9 cellular contexts compared by ENCODE assay signal in genomic region chr3:156677120-156677479, GRCh38. TPM values are rescaled to one million over a fixed set of nuclear protein-coding genes. Genes with fewer than 3 reads are reported as not detected.
DNase-seq lines count a peak whose midpoint lies in the region; ATAC-seq, FAIRE-seq and TF ChIP-seq lines count a peak whose summit lies in the region.
"Had no signal": no experiment of that assay in that cellular context is flagged by ENCODE, and none has a peak within 500 bp of the region (broad histone marks: within the 10 kb centered on the region; RNA-seq: fewer than 3 reads in every experiment).

No MANE protein-coding gene starts in this region.

- peaks cover 14% of the 10 kb centered on the region for H4K20me1 ChIP-seq in endothelial cell of umbilical vein (replicated peaks; ENCODE audit: control insufficient read depth, extremely low read depth, insufficient read depth, low read length)

- peaks cover 4% of the 10 kb centered on the region for H3K36me3 Mint-ChIP-seq in T-helper 17 cell (ENCODE audit: low read depth)
- H3K36me3 Mint-ChIP-seq in stimulated activated effector memory CD8-positive, alpha-beta T cell treated with anti-CD3 and anti-CD28 coated beads, Interleukin-12 subunit alpha, Interleukin-12 subunit beta, amount 100 ng/mL, for 72 hours: peaks cover 80% of the 10 kb centered on the region

- FAIRE-seq in endothelial cell of umbilical vein (lab: Jason Lieb, UNC): peak; percentile 47

- no peaks in the 10 kb centered on the region for H3K9me3 Mint-ChIP-seq in stimulated activated effector memory CD8-positive, alpha-beta T cell treated with anti-CD3 and anti-CD28 coated beads, Interleukin-12 subunit alpha, Interleukin-12 subunit beta, amount 100 ng/mL, for 72 hours

- H3K4me1 Mint-ChIP-seq in T-helper 17 cell: peaks cover 59% of the 10 kb centered on the region
- peaks cover 77% of the 10 kb centered on the region for H3K4me1 Mint-ChIP-seq in stimulated activated effector memory CD8-positive, alpha-beta T cell treated with anti-CD3 and anti-CD28 coated beads, Interleukin-12 subunit alpha, Interleukin-12 subunit beta, amount 100 ng/mL, for 72 hours

- H3K27ac ChIP-seq in endothelial cell of umbilical vein (ENCODE audit: insufficient read depth, low read depth, low read length): no peak overlapping the region

- H2AFZ ChIP-seq in endothelial cell of umbilical vein (ENCODE audit: low read depth, low read length): no peak overlapping the region

- POLR2A ChIA-PET in endothelial cell of umbilical vein (lab: Charles Lee): no interaction called here

- no peak overlapping the region for H3K9ac ChIP-seq in endothelial cell of umbilical vein (replicated peaks; ENCODE audit: extremely low read depth, insufficient read depth, low read length)

- no TSS peak for BruUV-seq in endothelial cell of umbilical vein (replicated peaks; lab: Mats Ljungman, UMichigan)

- CTCF ChIA-PET in endothelial cell of umbilical vein (lab: Charles Lee): interaction anchor here (2.2 to 4.2 kb wide), 2 partner anchors 12 to 411 kb away, joined by 11 to 47 read pairs; no protein-coding TSS in a partner anchor

- H3K9me1 ChIP-seq in endothelial cell of umbilical vein (replicated peaks; ENCODE audit: control insufficient read depth, extremely low read depth, insufficient read depth, low read length): no peaks in the 10 kb centered on the region

- peak overlapping the region; percentile 94 for H3K27ac Mint-ChIP-seq in T-helper 17 cell
- H3K27ac Mint-ChIP-seq in stimulated activated effector memory CD8-positive, alpha-beta T cell treated with anti-CD3 and anti-CD28 coated beads, Interleukin-12 subunit alpha, Interleukin-12 subunit beta, amount 100 ng/mL, for 72 hours: peak overlapping the region; percentile 92

- H3K36me3 ChIP-seq in endothelial cell of umbilical vein (ENCODE audit: control insufficient read depth in 2 of 2, extremely low read depth in 1 of 2, insufficient read depth in 2 of 2, low read length in 2 of 2): peaks cover 6 to 24% of the 10 kb centered on the region in 2 experiments

- DNase-seq in activated T-cell treated with anti-CD3 and anti-CD28 coated beads for 4 hours: peak; percentile 20
- DNase-seq in activated T-cell treated with anti-CD3 and anti-CD28 coated beads, Interleukin-2, amount 50 U/mL, for 48 hours: no peak
- no peak for DNase-seq in T-helper 17 cell
- DNase-seq in endothelial cell of umbilical vein (ENCODE audit: low read depth, low spot score): no peak
- no peak for DNase-seq in stimulated activated effector memory CD8-positive, alpha-beta T cell treated with anti-CD3 and anti-CD28 coated beads, Interleukin-12 subunit alpha, Interleukin-12 subunit beta, amount 100 ng/mL, for 72 hours (ENCODE audit: low spot score in 2 of 2)
- no peak for DNase-seq in NCI-H1092 (lab: John Stamatoyannopoulos, UW)
- DNase-seq: occipital lobe had no signal

- no peaks in the 10 kb centered on the region for H3K9me3 ChIP-seq in T-helper 17 cell (ENCODE audit: control insufficient read depth, low read length, poor library complexity, severe bottlenecking)
- H3K9me3 ChIP-seq in endothelial cell of umbilical vein (replicated peaks; ENCODE audit: control insufficient read depth, insufficient read depth, low read length): no peaks in the 10 kb centered on the region

- TF ChIP-seq POLR2A in endothelial cell of umbilical vein (IDR thresholded peaks at IDR 0.05; ENCODE audit: low read depth, low read length): no peak

- H3K27me3 ChIP-seq in endothelial cell of umbilical vein (ENCODE audit: control insufficient read depth in 2 of 2, insufficient read depth in 2 of 2, low read length in 2 of 2): no peaks in the 10 kb centered on the region

- dilution Hi-C loops in endothelial cell of umbilical vein (cut with MboI; ENCODE audit: extremely low pct_ligation_motif_present, low sequenced_read_pairs): loop anchor here (25.0 kb wide), 1 partner anchor 460 kb away; no protein-coding TSS in a partner anchor

- peaks cover 76% of the 10 kb centered on the region for H3K79me2 ChIP-seq in endothelial cell of umbilical vein (ENCODE audit: control insufficient read depth, insufficient read depth, low read length)

- peaks cover 52% of the 10 kb centered on the region for H3K4me1 ChIP-seq in endothelial cell of umbilical vein (ENCODE audit: control insufficient read depth, extremely low read depth, insufficient read depth, low read length)

- ATAC-seq in T-helper 17 cell (peak; percentile 23), GM18868 (IDR thresholded peaks at IDR 0.05; ENCODE audit: unreplicated experiment) (no peak), GM18511 (IDR thresholded peaks at IDR 0.05; ENCODE audit: unreplicated experiment) (no peak)
- peak; percentile 52 for ATAC-seq in stimulated activated effector memory CD8-positive, alpha-beta T cell treated with anti-CD3 and anti-CD28 coated beads, Interleukin-12 subunit alpha, Interleukin-12 subunit beta, amount 100 ng/mL, for 72 hours

- no peaks in the 10 kb centered on the region for H3K27me3 Mint-ChIP-seq in T-helper 17 cell

- H3K4me2 ChIP-seq in endothelial cell of umbilical vein (ENCODE audit: insufficient read depth, low read length): peak overlapping the region; percentile 76

- TF ChIP-seq CTCF in endothelial cell of umbilical vein (IDR thresholded peaks at IDR 0.05; ENCODE audit: extremely low read depth in 1 of 2, insufficient read depth in 1 of 2, low read depth in 1 of 2, low read length in 2 of 2): no peak

- intact Hi-C loops in endothelial cell of umbilical vein (cut with micrococcal nuclease): loop anchor here (5.0 kb wide), 1 partner anchor 375 kb away; no protein-coding TSS in a partner anchor

- H3K4me3 ChIP-seq in endothelial cell of umbilical vein (replicated peaks in 1 of 3; ENCODE audit: insufficient read depth in 1 of 3, low read depth in 1 of 3, low read length in 3 of 3): peak overlapping the region in 1 of 3 experiments; percentile 82

- H3K4me3 Mint-ChIP-seq in T-helper 17 cell: peak overlapping the region; percentile 96
- peak overlapping the region; percentile 88 for H3K4me3 Mint-ChIP-seq in stimulated activated effector memory CD8-positive, alpha-beta T cell treated with anti-CD3 and anti-CD28 coated beads, Interleukin-12 subunit alpha, Interleukin-12 subunit beta, amount 100 ng/mL, for 72 hours

TF ChIP-seq in endothelial cell of umbilical vein, 7 proteins besides CTCF, POLR2A, EP300 and RAD21:
- TF ChIP-seq POLR2AphosphoS5 (IDR thresholded peaks at IDR 0.05; ENCODE audit: insufficient read depth, low read depth, low read length) (no peak), MYC (IDR thresholded peaks at IDR 0.05; ENCODE audit: low read depth, low read length) (no peak), JUN (IDR thresholded peaks at IDR 0.05; ENCODE audit: borderline replicate concordance, insufficient read depth, insufficient read length, low read depth) (no peak), FOS (IDR thresholded peaks at IDR 0.05; ENCODE audit: borderline replicate concordance, insufficient read depth, low read length) (no peak)

RNA-seq across cellular contexts. Expression of gene TIPARP, which starts 2.7 kb away (rescaled TPM):
- total RNA-seq in T-helper 17 cell (100 to 1,000 TPM; 126 to 180 TPM), endothelial cell of umbilical vein (20.0 and 21.2 TPM in 2 replicates)
- 8.1 and 9.1 TPM in 2 replicates for polyA plus RNA-seq in endothelial cell of umbilical vein
- polyA plus RNA-seq in endothelial cell of umbilical vein (2011; cell fraction: cytosol; rRNA removed): 11.8 and 13.5 TPM in 2 replicates
- 21.4 and 21.9 TPM in 2 replicates for polyA plus RNA-seq in endothelial cell of umbilical vein (2011; cell fraction: nucleus; rRNA removed)
- 13.0 and 21.9 TPM in 2 replicates for polyA plus RNA-seq in endothelial cell of umbilical vein (2012)
- polyA minus RNA-seq in endothelial cell of umbilical vein: 24.8 and 29.4 TPM in 2 replicates
- polyA minus RNA-seq in endothelial cell of umbilical vein (2011; cell fraction: cytosol; rRNA and poly(A)+ RNA removed): 11.0 TPM
- 119 and 123 TPM in 2 replicates for polyA minus RNA-seq in endothelial cell of umbilical vein (2011; cell fraction: nucleus; rRNA and poly(A)+ RNA removed)

Comparison
In these comparisons a context has a peak if more than half of its experiments do, and no peak if none do; other contexts are left out.
1. ATAC-seq: peak in T-helper 17 cell (single experiment) and stimulated activated effector memory CD8-positive, alpha-beta T cell treated with anti-CD3 and anti-CD28 coated beads, Interleukin-12 subunit alpha, Interleukin-12 subunit beta, amount 100 ng/mL, for 72 hours (single experiment); none in GM18868 (single experiment) and GM18511 (single experiment).